ENCODE assay signal across 12 cellular contexts in the genomic region with DNA sequence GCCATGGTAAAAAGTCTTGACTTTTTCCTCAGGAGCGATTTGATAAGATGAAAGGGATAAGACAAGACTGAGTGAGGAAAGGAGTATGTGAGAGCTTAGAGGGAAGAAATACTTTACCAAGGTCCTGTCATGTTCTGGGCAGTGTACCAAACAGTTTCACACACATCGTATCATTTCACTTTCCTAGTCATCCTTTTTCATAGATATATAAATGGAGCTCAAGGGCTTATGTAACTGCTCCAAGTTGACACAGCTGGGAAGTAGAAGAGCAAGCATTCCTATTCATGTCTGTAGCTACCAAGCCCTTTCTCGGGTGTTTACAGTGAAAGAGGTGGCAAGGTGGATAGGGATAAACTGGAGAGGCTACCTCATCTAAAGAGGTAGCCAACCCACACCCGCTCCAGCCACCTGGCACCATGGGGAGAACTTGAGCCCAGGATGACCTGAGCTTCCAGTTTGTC. TPM values are rescaled to one million over a fixed set of nuclear protein-coding genes. Genes with fewer than 3 reads are reported as not detected.
DNase-seq lines count a peak whose midpoint lies in the region; ATAC-seq and TF ChIP-seq lines count a peak whose summit lies in the region.
"Had no signal": no experiment of that assay in that cellular context is flagged by ENCODE, and none has a peak within 500 bp of the region (broad histone marks: within the 10 kb centered on the region; RNA-seq: fewer than 3 reads in every experiment).

No MANE protein-coding gene starts in this region.

- no peaks in the 10 kb centered on the region for H3K27me3 ChIP-seq in IMR-90 (ENCODE audit: control insufficient read depth, insufficient read depth, low read length)
- H3K27me3 ChIP-seq in adipocyte (replicated peaks; ENCODE audit: control insufficient read depth, insufficient read depth, low read length) = no peaks in the 10 kb centered on the region
- no peaks in the 10 kb centered on the region for H3K27me3 ChIP-seq in skeletal muscle tissue (ENCODE audit: control insufficient read depth in 3 of 3, insufficient read depth in 3 of 3, low read length in 3 of 3)
- H3K27me3 ChIP-seq: SJCRH30 had no signal

- dilution Hi-C loops in IMR-90 (cut with HindIII; ENCODE audit: low sequenced_read_pairs, unreplicated experiment) = no loop called here

- no peak overlapping the region for H3K9ac ChIP-seq in IMR-90 (ENCODE audit: low read depth, low read length)
- H3K9ac ChIP-seq in adipocyte (ENCODE audit: low read length) = no peak overlapping the region
- peak overlapping the region in 1 of 3 donors; percentile 52 for H3K9ac ChIP-seq in skeletal muscle tissue (ENCODE audit: low read depth in 1 of 3, low read length in 3 of 3)

- intact Hi-C loops in IMR-90 (cut with micrococcal nuclease) = no loop called here

- no peak overlapping the region for H2BK20ac ChIP-seq in IMR-90 (ENCODE audit: low read depth, low read length)

- no peak overlapping the region for H4K91ac ChIP-seq in IMR-90 (ENCODE audit: insufficient read depth, low read depth, low read length)

- WGBS in IMR-90 (ENCODE audit: extremely low coverage in 2 of 2, insufficient read length in 1 of 2), 2 experiments = no CpG with 5 or more reads among the region's 4 CpGs

- H2BK5ac ChIP-seq in IMR-90 (ENCODE audit: low read depth, low read length, poor library complexity, severe bottlenecking) = no peak overlapping the region

- peaks cover 16 to 53% of the 10 kb centered on the region in 2 experiments for H3K79me1 ChIP-seq in IMR-90 (ENCODE audit: low read depth in 1 of 2, low read length in 2 of 2)

- TF ChIP-seq RAD21 in IMR-90 (IDR thresholded peaks at IDR 0.05; ENCODE audit: low read length) = no peak

- H3K27ac ChIP-seq in IMR-90 (ENCODE audit: insufficient read depth, low read length) = no peak overlapping the region
- peak overlapping the region; percentile 78 for H3K27ac ChIP-seq in skeletal muscle tissue (ENCODE audit: low read depth, low read length)
- H3K27ac ChIP-seq in caudate nucleus (ENCODE audit: low read depth, low read length) = no peak overlapping the region
- H3K27ac ChIP-seq: SJCRH30 had no signal

- no peak overlapping the region for H3K23ac ChIP-seq in IMR-90 (ENCODE audit: low read depth, low read length)

- peaks cover 3% of the 10 kb centered on the region for H4K20me1 ChIP-seq in IMR-90 (ENCODE audit: insufficient read depth, low read length)

- in situ Hi-C loops in IMR-90 (cut with MboI; ENCODE audit: low sequenced_read_pairs) = no loop called here

- no peak overlapping the region for H4K5ac ChIP-seq in IMR-90 (ENCODE audit: low read depth, low read length)

- ATAC-seq in IMR-90 (ENCODE audit: low read depth) (peak; percentile 94), HG02840 (IDR thresholded peaks at IDR 0.05; ENCODE audit: low FRiP score, unreplicated experiment) (no peak)
- ATAC-seq: activated CD4-positive, alpha-beta T cell treated with anti-CD3 and anti-CD28 coated beads for 36 hours; K562 had no signal

- no peak overlapping the region for H2AK5ac ChIP-seq in IMR-90 (ENCODE audit: low read depth, low read length)

- no peak for TF ChIP-seq CTCF in IMR-90 (conservative IDR thresholded peaks at IDR 0.05; ENCODE audit: low read depth, low read length)
- no peak for TF ChIP-seq CTCF in foreskin fibroblast (IDR thresholded peaks at IDR 0.05; ENCODE audit: low read depth, low read length)

- POLR2A ChIA-PET in IMR-90 (lab: Charles Lee; ENCODE audit: unreplicated experiment) = no interaction called here

- CTCF ChIA-PET in IMR-90 (lab: Yijun Ruan, JAX) = interaction anchor here (0.6 to 1.0 kb wide), 2 partner anchors 45 to 52 kb away, joined by 3 to 5 read pairs; no protein-coding TSS in a partner anchor

- no peak overlapping the region for H3K4me2 ChIP-seq in IMR-90 (ENCODE audit: low read depth, low read length)
- H3K4me2 ChIP-seq: smooth muscle cell had no signal

- no peaks in the 10 kb centered on the region for H3K9me3 ChIP-seq in IMR-90 (ENCODE audit: control insufficient read depth, insufficient read depth, low read length)
- H3K9me3 ChIP-seq in adipocyte (ENCODE audit: control insufficient read depth, low read length) = no peaks in the 10 kb centered on the region
- no peaks in the 10 kb centered on the region for H3K9me3 ChIP-seq in skeletal muscle tissue (ENCODE audit: control insufficient read depth in 3 of 3, low read length in 3 of 3)
- H3K9me3 ChIP-seq: SJCRH30 had no signal

- no peak overlapping the region for H3K18ac ChIP-seq in IMR-90 (ENCODE audit: low read depth, low read length)

- H2AFZ ChIP-seq in IMR-90 (replicated peaks; ENCODE audit: low read length, poor library complexity) = no peak overlapping the region

- BruUV-seq in IMR-90 (replicated peaks; lab: Mats Ljungman, UMichigan) = no TSS peak

- H2BK15ac ChIP-seq in IMR-90 (ENCODE audit: low read depth, low read length) = no peak overlapping the region

- no peak overlapping the region for H3K14ac ChIP-seq in IMR-90 (replicated peaks; ENCODE audit: low read depth, low read length)

- H4K8ac ChIP-seq in IMR-90 (ENCODE audit: low read depth in 2 of 2, low read length in 2 of 2) = no peak overlapping the region

- no peak overlapping the region for H2AK9ac ChIP-seq in IMR-90 (replicated peaks; ENCODE audit: low read depth, low read length, poor library complexity)

- H3K56ac ChIP-seq in IMR-90 (ENCODE audit: extremely low read depth, insufficient read depth, low read length) = no peak overlapping the region

- H3K9me1 ChIP-seq in IMR-90 (ENCODE audit: insufficient read depth, low read length) = peaks cover 5% of the 10 kb centered on the region; the same call in 1 of the 2 replicates

- DNase-seq in IMR-90 (peak; percentile 97), adipocyte (ENCODE audit: low read depth) (peak; percentile 72), foreskin fibroblast (peak; percentile 72 to 88), iPS-NIHi11 (ENCODE audit: low spot score) (no peak), caudate nucleus (lab: John Stamatoyannopoulos, UW) (no peak)
- DNase-seq: activated CD4-positive, alpha-beta T cell treated with anti-CD3 and anti-CD28 coated beads for 36 hours; NCI-H446 treated with DMSO at 0.1 percent for 48 hours; SJCRH30 had no signal

- H3K4me3 ChIP-seq in IMR-90 (ENCODE audit: insufficient read depth, low read depth, low read length) (no peak overlapping the region), adipocyte (ENCODE audit: low read length) (no peak overlapping the region), foreskin fibroblast (ENCODE audit: low read depth in 1 of 2, low read length in 2 of 2) (no peak overlapping the region), skeletal muscle tissue (ENCODE audit: low read length in 3 of 3) (peak overlapping the region in 1 of 3 donors; percentile 45)
- H3K4me3 ChIP-seq: K562, SJCRH30, smooth muscle cell had no signal

- H3K36me3 ChIP-seq in IMR-90 (ENCODE audit: control insufficient read depth, insufficient read depth, low read length) (peaks cover 5% of the 10 kb centered on the region), adipocyte (ENCODE audit: control insufficient read depth, insufficient read depth, low read length, severe bottlenecking) (peaks cover 15% of the 10 kb centered on the region), skeletal muscle tissue (ENCODE audit: control insufficient read depth in 3 of 3, insufficient read depth in 3 of 3, low read length in 3 of 3) (peaks cover 5 to 14% (median 14%) of the 10 kb centered on the region in 3 donors)

- no peak overlapping the region for H2BK120ac ChIP-seq in IMR-90 (ENCODE audit: low read depth, low read length)

- TF ChIP-seq POLR2A in IMR-90 (IDR thresholded peaks at IDR 0.05; ENCODE audit: low read depth, low read length) = no peak

- H3K4me1 ChIP-seq in IMR-90 (ENCODE audit: control insufficient read depth, insufficient read depth, low read length) (no peaks in the 10 kb centered on the region; the same call in 1 of the 2 replicates), adipocyte (ENCODE audit: control insufficient read depth, insufficient read depth, low read length) (peaks cover 6% of the 10 kb centered on the region), skeletal muscle tissue (ENCODE audit: control insufficient read depth in 3 of 3, insufficient read depth in 3 of 3, low read length in 3 of 3) (peaks cover 8 to 9% (median 9%) of the 10 kb centered on the region in 3 donors)
- H3K4me1 ChIP-seq: SJCRH30 had no signal

- H3K4ac ChIP-seq in IMR-90 (ENCODE audit: low read depth, low read length) = no peak overlapping the region

TF ChIP-seq in IMR-90, 13 proteins besides CTCF, POLR2A, EP300 and RAD21:
- peak; percentile 32; the same call in 1 of the 2 replicates for TF ChIP-seq CEBPB (IDR thresholded peaks at IDR 0.05; ENCODE audit: low read depth, low read length)
- TF ChIP-seq FOS (IDR thresholded peaks at IDR 0.05; ENCODE audit: low read depth, low read length) = no peak
TF ChIP-seq in IMR-90: peak in this region for 1.

RNA-seq across cellular contexts. Expression of gene MRPS25, which starts 57.4 kb away (rescaled TPM):
- total RNA-seq in IMR-90 (2012; rRNA removed) (9.0 and 9.7 TPM in 2 replicates), skeletal muscle tissue (8.4 TPM)
- 20.3 and 20.8 TPM in 2 replicates for polyA plus RNA-seq in IMR-90 (2012; rRNA removed)
- polyA plus RNA-seq in IMR-90 (2012; cell fraction: cytosol; rRNA removed) = 9.8 and 26.9 TPM in 2 replicates
- polyA plus RNA-seq in IMR-90 (2012; cell fraction: nucleus; rRNA removed; ENCODE audit: low replicate concordance) = 90.6 and 220 TPM in 2 replicates

Comparison
In these comparisons a context has a peak if more than half of its experiments do, and no peak if none do; other contexts are left out.
1. DNase-seq: peak in IMR-90 (single experiment), adipocyte (single experiment) and foreskin fibroblast (2 of 2); none in iPS-NIHi11 (single experiment) and caudate nucleus (0 of 61).